Comparison of ENCODE assay signal across 24 cellular contexts in genomic region chr6:110526731-110527130, GRCh38. TPM values are rescaled to one million over a fixed set of nuclear protein-coding genes. Genes with fewer than 3 reads are reported as not detected.
"Had no signal": no experiment of that assay in that cellular context is flagged by ENCODE, and none has a peak within 500 bp of the region (broad histone marks: within the 10 kb centered on the region; RNA-seq: fewer than 3 reads in every experiment).

No MANE protein-coding gene starts in this region.

- H3K36me3 ChIP-seq: esophagus squamous epithelium, prostate gland, right lobe of liver, spleen, tibial nerve had no signal

- ATAC-seq: effector memory CD8-positive, alpha-beta T cell; natural killer cell treated with Interleukin-12 subunit alpha and Interleukin-12 subunit beta and Interleukin-15 and Interleukin-18, amount 100 ng/mL, for 72 hours; right lobe of liver; stimulated activated memory B cell treated with anti-CD40 and anti-IgM and Interleukin-4, amounts not matched to agents 10 μg/mL and 1 μg/mL and 100 μg/mL, for 72 hours had no signal

- H3K4me3 ChIP-seq: esophagus squamous epithelium, hepatocyte, prostate gland, right lobe of liver, spleen, testis, tibial nerve had no signal

- H3K4me2 ChIP-seq: hepatocyte had no signal

- H3K4me3 Mint-ChIP-seq: dendritic cell treated with granulocyte-macrophage colony-stimulating factor and Interleukin-4, amounts not matched to agents 40 ng/mL and 50 ng/mL, for 4 days; effector memory CD8-positive, alpha-beta T cell; natural killer cell treated with Interleukin-12 subunit alpha and Interleukin-12 subunit beta and Interleukin-15 and Interleukin-18, amount 100 ng/mL, for 72 hours; stimulated activated memory B cell treated with anti-CD40 and anti-IgM and Interleukin-4, amounts not matched to agents 10 μg/mL and 1 μg/mL and 100 μg/mL, for 72 hours; stimulated activated naive CD8-positive, alpha-beta T cell treated with anti-CD3 and anti-CD28 coated beads, Interleukin-15, Interleukin-2, amounts not matched to agents 100 ng/mL and 50 ng/mL, for 24 hours had no signal

- H3K9ac ChIP-seq: parathyroid adenoma had no signal

- H3K9me3 Mint-ChIP-seq: dendritic cell treated with granulocyte-macrophage colony-stimulating factor and Interleukin-4, amounts not matched to agents 40 ng/mL and 50 ng/mL, for 4 days; effector memory CD8-positive, alpha-beta T cell; natural killer cell treated with Interleukin-12 subunit alpha and Interleukin-12 subunit beta and Interleukin-15 and Interleukin-18, amount 100 ng/mL, for 72 hours; stimulated activated memory B cell treated with anti-CD40 and anti-IgM and Interleukin-4, amounts not matched to agents 10 μg/mL and 1 μg/mL and 100 μg/mL, for 72 hours; stimulated activated naive CD8-positive, alpha-beta T cell treated with anti-CD3 and anti-CD28 coated beads, Interleukin-15, Interleukin-2, amounts not matched to agents 100 ng/mL and 50 ng/mL, for 24 hours had no signal

- H2AFZ ChIP-seq: hepatocyte, parathyroid adenoma had no signal

- H3K27me3 Mint-ChIP-seq: dendritic cell treated with granulocyte-macrophage colony-stimulating factor and Interleukin-4, amounts not matched to agents 40 ng/mL and 50 ng/mL, for 4 days; stimulated activated memory B cell treated with anti-CD40 and anti-IgM and Interleukin-4, amounts not matched to agents 10 μg/mL and 1 μg/mL and 100 μg/mL, for 72 hours had no signal

- H3K79me2 ChIP-seq: hepatocyte, parathyroid adenoma had no signal

- H3K9me3 ChIP-seq: esophagus squamous epithelium, prostate gland, right lobe of liver, spleen, testis, tibial nerve had no signal

- DNase-seq: effector memory CD8-positive, alpha-beta T cell; esophagus squamous epithelium; foreskin melanocyte; head of caudate nucleus; kidney glomerular epithelial cell; midbrain; occipital lobe; retina; right lobe of liver; spleen; stimulated activated CD4-positive, alpha-beta T cell treated with anti-CD3 and anti-CD28 coated beads, Interleukin-15, amount 100 ng/mL, for 24 hours; stimulated activated CD4-positive, alpha-beta T cell treated with anti-CD3 and anti-CD28 coated beads, Interleukin-1b, Interleukin-23, amount 100 ng/mL, for 48 hours; stimulated activated CD4-positive, alpha-beta T cell treated with anti-CD3 and anti-CD28 coated beads, Interleukin-4, amount 100 ng/mL, for 24 hours; testis had no signal

- H3K27ac ChIP-seq: esophagus squamous epithelium, hepatocyte, parathyroid adenoma, right lobe of liver, spleen, testis had no signal

- H3K4me1 ChIP-seq: parathyroid adenoma, right lobe of liver, testis had no signal

- H3K27ac Mint-ChIP-seq: dendritic cell treated with granulocyte-macrophage colony-stimulating factor and Interleukin-4, amounts not matched to agents 40 ng/mL and 50 ng/mL, for 4 days; effector memory CD8-positive, alpha-beta T cell; natural killer cell treated with Interleukin-12 subunit alpha and Interleukin-12 subunit beta and Interleukin-15 and Interleukin-18, amount 100 ng/mL, for 72 hours; stimulated activated memory B cell treated with anti-CD40 and anti-IgM and Interleukin-4, amounts not matched to agents 10 μg/mL and 1 μg/mL and 100 μg/mL, for 72 hours; stimulated activated naive CD8-positive, alpha-beta T cell treated with anti-CD3 and anti-CD28 coated beads, Interleukin-15, Interleukin-2, amounts not matched to agents 100 ng/mL and 50 ng/mL, for 24 hours had no signal

- H3K27me3 ChIP-seq: esophagus squamous epithelium, hepatocyte, right lobe of liver, spleen, testis, tibial nerve had no signal

RNA-seq across cellular contexts. Expression of gene SLC22A16, which starts 50.3 kb away (rescaled TPM):
- total RNA-seq: epithelial cell of proximal tubule; hepatocyte; natural killer cell treated with Interleukin-12 subunit alpha and Interleukin-12 subunit beta and Interleukin-15 and Interleukin-18, amount 100 ng/mL, for 72 hours; tibial nerve; ureter had no signal
- polyA plus RNA-seq: hepatocyte had no signal
